ENCODE assay signal across 1 cellular context in genomic region chr10:62817120-62817762, GRCh38.
A peak's percentile ranks its signal among the peaks of the same experiment; 100 is the strongest.
TF ChIP-seq lines count a peak whose summit lies in the region.

No MANE protein-coding gene starts in this region.

TF ChIP-seq in K562, 482 proteins besides CTCF, POLR2A, EP300 and RAD21 (continued from another document and continues in another):
- TF ChIP-seq CUX1 (CRISPR knock-in tag; IDR thresholded peaks at IDR 0.05) (no peak), MAZ (CRISPR knock-in tag; conservative IDR thresholded peaks at IDR 0.05 in 1 of 2, IDR thresholded peaks at IDR 0.05 in 1 of 2) (peak in 1 of 2 experiments; percentile 15; a peak in 2 of 4 replicates), ZFP36 (IDR thresholded peaks at IDR 0.05; ENCODE audit: low read depth, low read length, partially characterized antibody) (no peak), RFX1 (IDR thresholded peaks at IDR 0.05) (no peak), BRF2 (IDR thresholded peaks at IDR 0.05; ENCODE audit: borderline replicate concordance, insufficient read depth, insufficient read length) (no peak), DEAF1 (CRISPR knock-in tag; IDR thresholded peaks at IDR 0.05) (no peak), XRCC5 (IDR thresholded peaks at IDR 0.05; ENCODE audit: low read depth, low read length) (no peak), SLC30A9 (CRISPR knock-in tag; IDR thresholded peaks at IDR 0.05) (no peak), ZNF699 (CRISPR knock-in tag; IDR thresholded peaks at IDR 0.05; ENCODE audit: insufficient replicate concordance) (no peak), THRAP3 (IDR thresholded peaks at IDR 0.05; ENCODE audit: borderline replicate concordance) (no peak), KDM1A (IDR thresholded peaks at IDR 0.05) (no peak), PKNOX1 (IDR thresholded peaks at IDR 0.05) (no peak), MAFK (IDR thresholded peaks at IDR 0.05; ENCODE audit: low read length) (no peak), SMAD2 (IDR thresholded peaks at IDR 0.05; ENCODE audit: low read depth, low read length) (no peak), ZNF354B (CRISPR knock-in tag; IDR thresholded peaks at IDR 0.05) (no peak), NCOA4 (IDR thresholded peaks at IDR 0.05; ENCODE audit: partially characterized antibody) (no peak), LARP7 (IDR thresholded peaks at IDR 0.05) (no peak; the same call in 1 of the 2 replicates), ZNF655 (CRISPR knock-in tag; IDR thresholded peaks at IDR 0.05) (no peak), ZBTB1 (CRISPR knock-in tag; IDR thresholded peaks at IDR 0.05; ENCODE audit: borderline replicate concordance, low read depth) (no peak), RERE (CRISPR knock-in tag; IDR thresholded peaks at IDR 0.05; ENCODE audit: borderline replicate concordance) (no peak), ARID1B (IDR thresholded peaks at IDR 0.05) (peak; percentile 54; the same call in 1 of the 2 replicates), ARNT (IDR thresholded peaks at IDR 0.05) (no peak), ZNF316 (IDR thresholded peaks at IDR 0.05) (0 out of 2 replicates have a peak, but pooled peaks have one; percentile 5), ZNF133 (CRISPR knock-in tag; IDR thresholded peaks at IDR 0.05) (no peak), BACH1 (tag; IDR thresholded peaks at IDR 0.05) (no peak), KDM4B (IDR thresholded peaks at IDR 0.05; ENCODE audit: borderline replicate concordance in 2 of 2, low read depth in 1 of 2) (no peak), ZNF3 (CRISPR knock-in tag; IDR thresholded peaks at IDR 0.05) (no peak), RAD51 (IDR thresholded peaks at IDR 0.05; ENCODE audit: borderline replicate concordance, low read depth) (no peak), CHD4 (IDR thresholded peaks at IDR 0.05; ENCODE audit: insufficient read depth, insufficient replicate concordance, low read depth, low read length, poor library complexity, severe bottlenecking) (no peak), SMARCA5 (IDR thresholded peaks at IDR 0.05) (no peak), RBM17 (IDR thresholded peaks at IDR 0.05; ENCODE audit: borderline replicate concordance, low read depth, low read length) (no peak), THRB (CRISPR knock-in tag; conservative IDR thresholded peaks at IDR 0.05) (no peak), ZKSCAN3 (CRISPR knock-in tag; IDR thresholded peaks at IDR 0.05) (no peak), ZNF274 (IDR thresholded peaks at IDR 0.05; ENCODE audit: borderline replicate concordance, low read depth, low read length) (no peak), ZFP1 (CRISPR knock-in tag; IDR thresholded peaks at IDR 0.05) (no peak), TOE1 (IDR thresholded peaks at IDR 0.05; ENCODE audit: borderline replicate concordance) (no peak), TOE1 (CRISPR knock-in tag; IDR thresholded peaks at IDR 0.05; ENCODE audit: borderline replicate concordance, low read depth) (no peak), SRSF1 (IDR thresholded peaks at IDR 0.05; ENCODE audit: low read depth, low read length) (no peak), MYBL2 (IDR thresholded peaks at IDR 0.05; ENCODE audit: low read depth) (no peak), MYBL2 (CRISPR knock-in tag; IDR thresholded peaks at IDR 0.05; ENCODE audit: borderline replicate concordance) (no peak), DMBX1 (CRISPR knock-in tag; IDR thresholded peaks at IDR 0.05; ENCODE audit: borderline replicate concordance) (no peak), ZNF253 (CRISPR knock-in tag; conservative IDR thresholded peaks at IDR 0.05) (no peak), MED1 (CRISPR knock-in tag; IDR thresholded peaks at IDR 0.05; ENCODE audit: borderline replicate concordance) (no peak), CBX8 (IDR thresholded peaks at IDR 0.05; ENCODE audit: borderline replicate concordance, extremely low read depth, low read depth, low read length, poor library complexity, severe bottlenecking) (no peak), GTF2B (IDR thresholded peaks at IDR 0.05; ENCODE audit: extremely low read depth, insufficient read length) (no peak), TRIM25 (IDR thresholded peaks at IDR 0.05; ENCODE audit: borderline replicate concordance) (no peak), HMGN3 (IDR thresholded peaks at IDR 0.05; ENCODE audit: borderline replicate concordance, extremely low read depth, insufficient read length, low read depth, low read length) (peak; percentile 48)
